In the genomic region with DNA sequence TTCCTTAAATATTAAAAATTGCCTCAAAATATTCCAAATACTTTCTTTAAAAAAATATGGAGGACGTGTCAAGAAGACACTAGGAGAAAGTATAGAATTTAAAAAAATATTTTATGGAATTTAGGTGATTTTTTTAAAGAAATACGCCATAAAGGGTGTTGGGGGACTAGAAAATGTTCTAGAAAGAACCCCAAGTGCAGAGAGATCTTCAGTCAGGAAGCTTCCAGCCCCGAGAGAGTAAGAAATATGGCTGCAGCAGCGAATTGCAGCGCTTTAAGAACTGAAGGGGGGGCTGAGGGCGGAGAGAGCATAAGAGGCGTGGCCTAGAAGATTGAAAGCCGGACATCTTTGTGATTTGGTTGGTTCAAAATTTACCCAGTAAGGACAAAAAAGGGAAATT, we compare ENCODE assay signal across 8 cellular contexts. TPM values are rescaled to one million over a fixed set of nuclear protein-coding genes. Genes with fewer than 3 reads are reported as not detected.
DNase-seq lines count a peak whose midpoint lies in the region; ATAC-seq and TF ChIP-seq lines count a peak whose summit lies in the region.

A gene (minus strand): TSS at position 248 of the 400 bp plus-strand sequence.

- peaks cover 46% of the 10 kb centered on the region for H3K79me2 ChIP-seq in osteoblast (ENCODE audit: insufficient read depth, low read length)

- H3K27me3 ChIP-seq in osteoblast (ENCODE audit: insufficient read depth, low read length) = peaks cover 4% of the 10 kb centered on the region

- no peak for TF ChIP-seq CTCF in osteoblast (IDR thresholded peaks at IDR 0.05; ENCODE audit: extremely low read depth, low read depth, low read length)
- TF ChIP-seq CTCF in RWPE1 (conservative IDR thresholded peaks at IDR 0.05; ENCODE audit: low read depth) = no peak

- H3K36me3 ChIP-seq in osteoblast (ENCODE audit: insufficient read depth, low read length) = no peaks in the 10 kb centered on the region

- H3K27ac ChIP-seq in cingulate gyrus (ENCODE audit: low read depth, low read length) = peak within 1 kb of the TSS; percentile 82
- H3K27ac ChIP-seq in osteoblast (ENCODE audit: low read depth, low read length) = peak within 1 kb of the TSS; percentile 97
- no peak within 1 kb of the TSS for H3K27ac ChIP-seq in RWPE1

- no peaks in the 10 kb centered on the region for H3K36me3 Mint-ChIP-seq in IgD-negative memory B cell

- H3K4me2 ChIP-seq in osteoblast (ENCODE audit: insufficient read depth, low read length) = peak within 1 kb of the TSS; percentile 73

- DNase-seq in GM04503 (ENCODE audit: low read depth) (peak; percentile 43), osteoblast (ENCODE audit: insufficient read length, low spot score, missing footprints) (peak; percentile 77), NCI-H510A treated with DMSO at 0.1 percent for 48 hours (lab: John Stamatoyannopoulos, UW) (no peak), RWPE1 (ENCODE audit: low spot score) (no peak)

- H3K4me1 ChIP-seq in osteoblast (ENCODE audit: insufficient read depth, low read length) = peaks cover 8% of the 10 kb centered on the region

- no peak for ATAC-seq in GM18517 (IDR thresholded peaks at IDR 0.05; ENCODE audit: unreplicated experiment)
- no peak for ATAC-seq in HG03442 (IDR thresholded peaks at IDR 0.05; ENCODE audit: unreplicated experiment)

- H3K27me3 Mint-ChIP-seq in IgD-negative memory B cell = no peaks in the 10 kb centered on the region

- peak within 1 kb of the TSS; percentile 83 to 97 (median 88) for H3K27ac Mint-ChIP-seq in IgD-negative memory B cell

- H3K9me3 Mint-ChIP-seq in IgD-negative memory B cell = no peaks in the 10 kb centered on the region

- H3K9me3 ChIP-seq in osteoblast (ENCODE audit: low read depth, low read length) = no peaks in the 10 kb centered on the region

- peak within 1 kb of the TSS; percentile 88 to 96 (median 90) for H3K4me3 Mint-ChIP-seq in IgD-negative memory B cell

- H3K4me3 ChIP-seq in osteoblast (ENCODE audit: insufficient read depth, low read length) = peak within 1 kb of the TSS; percentile 92

- H2AFZ ChIP-seq in osteoblast (ENCODE audit: low read length) = peak within 1 kb of the TSS; percentile 90

- peaks cover 4 to 17% (median 4%) of the 10 kb centered on the region in 3 donors for H3K4me1 Mint-ChIP-seq in IgD-negative memory B cell

- H4K20me1 ChIP-seq in osteoblast (ENCODE audit: insufficient read depth, low read length) = peaks cover 27% of the 10 kb centered on the region

- CTCF ChIA-PET in RWPE1 (lab: Yijun Ruan, JAX) = no interaction called here

- POLR2A ChIA-PET in RWPE1 (lab: Yijun Ruan, JAX; ENCODE audit: low non-redundant PET) = no interaction called here

RNA-seq across cellular contexts. Expression of the gene that starts here (rescaled TPM):
- polyA plus RNA-seq in IgD-negative memory B cell = 7.5 TPM
- under 0.01 and 118 TPM in 2 replicates for total RNA-seq in osteoblast

Comparison
In these comparisons a context has a peak if more than half of its experiments do, and no peak if none do; other contexts are left out.
1. DNase-seq: peak in GM04503 (single experiment) and osteoblast (single experiment); none in NCI-H510A treated with DMSO at 0.1 percent for 48 hours (single experiment) and RWPE1 (single experiment).